Comparison of ENCODE assay signal across 11 cellular contexts in the genomic region with DNA sequence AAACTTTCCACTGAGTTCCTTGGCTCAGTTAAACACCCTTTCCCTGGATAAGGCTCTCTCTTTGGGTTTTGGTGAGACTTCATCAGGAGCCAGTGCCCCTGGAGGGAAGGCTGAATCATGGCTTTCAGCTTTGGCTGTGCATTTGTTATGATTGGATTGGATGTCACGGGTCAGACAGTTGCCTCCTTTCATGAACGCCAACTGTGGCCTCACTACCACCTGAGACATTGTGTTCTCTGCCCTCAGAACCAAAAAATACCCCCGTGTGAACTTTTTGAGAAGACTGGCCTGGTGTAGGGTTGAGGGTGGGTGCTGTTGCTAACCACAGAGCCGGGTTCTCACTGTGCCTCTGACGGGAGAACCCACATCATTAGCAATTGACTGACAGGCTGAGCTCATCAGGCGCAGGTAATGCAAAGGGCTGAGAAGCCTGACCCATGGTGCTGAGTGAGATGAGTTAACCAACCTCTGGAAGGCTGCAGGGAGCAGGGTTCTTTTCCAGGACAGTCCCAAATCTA.
A peak's percentile ranks its signal among the peaks of the same experiment; 100 is the strongest.
DNase-seq lines count a peak whose midpoint lies in the region; ATAC-seq and TF ChIP-seq lines count a peak whose summit lies in the region.
"Had no signal": no experiment of that assay in that cellular context is flagged by ENCODE, and none has a peak within 500 bp of the region (broad histone marks: within the 10 kb centered on the region; RNA-seq: fewer than 3 reads in every experiment).

No MANE protein-coding gene starts in this region.

- no peaks in the 10 kb centered on the region for H3K27me3 Mint-ChIP-seq in glutamatergic neuron (ENCODE audit: unreplicated experiment)
- no peaks in the 10 kb centered on the region for H3K27me3 Mint-ChIP-seq in osteocyte (ENCODE audit: unreplicated experiment)

- H3K27ac Mint-ChIP-seq in glutamatergic neuron (ENCODE audit: unreplicated experiment) (no peak overlapping the region), osteocyte (ENCODE audit: unreplicated experiment) (no peak overlapping the region)
- H3K27ac Mint-ChIP-seq: activated CD4-positive, alpha-beta T cell treated with anti-CD3 and anti-CD28 coated beads, Interleukin-2, amount 10 ng/mL, durations not matched to agents 24 days and 14 days had no signal

- H3K36me3 Mint-ChIP-seq in glutamatergic neuron (ENCODE audit: unreplicated experiment) (peaks cover 4% of the 10 kb centered on the region), osteocyte (ENCODE audit: unreplicated experiment) (no peaks in the 10 kb centered on the region)

- H3K4me1 Mint-ChIP-seq in glutamatergic neuron (ENCODE audit: low read depth, unreplicated experiment), result no peaks in the 10 kb centered on the region
- peaks cover 21% of the 10 kb centered on the region for H3K4me1 Mint-ChIP-seq in osteocyte (ENCODE audit: unreplicated experiment)

- DNase-seq in astrocyte of the hippocampus (ENCODE audit: low read depth, low spot score), result peak; percentile 80
- peak; percentile 48 for DNase-seq in renal cortical epithelial cell (ENCODE audit: low read depth)
- DNase-seq in glutamatergic neuron, result no peak
- DNase-seq in osteocyte (ENCODE audit: extremely low spot score, unreplicated experiment), result no peak
- DNase-seq in NCI-H2081 (lab: John Stamatoyannopoulos, UW), result no peak
- no peak for DNase-seq in NCI-H2107 treated with DMSO at 0.1 percent for 48 hours (lab: John Stamatoyannopoulos, UW; ENCODE audit: unreplicated experiment)
- DNase-seq: activated CD4-positive, alpha-beta T cell treated with anti-CD3 and anti-CD28 coated beads, Interleukin-2, amount 10 ng/mL, durations not matched to agents 24 days and 14 days; DMS153; kidney had no signal

- no peak for TF ChIP-seq CTCF in glutamatergic neuron (IDR thresholded peaks at IDR 0.05; ENCODE audit: partially characterized antibody, unreplicated experiment)
- no peak for TF ChIP-seq CTCF in osteocyte (IDR thresholded peaks at IDR 0.05)

- ATAC-seq in GM19023 (IDR thresholded peaks at IDR 0.05; ENCODE audit: unreplicated experiment), result peak; percentile 64
- peak; percentile 66 for ATAC-seq in HG03354 (IDR thresholded peaks at IDR 0.05; ENCODE audit: poor library complexity, severe bottlenecking, unreplicated experiment)

- no peaks in the 10 kb centered on the region for H3K9me3 Mint-ChIP-seq in glutamatergic neuron (ENCODE audit: unreplicated experiment)
- peaks cover 4% of the 10 kb centered on the region for H3K9me3 Mint-ChIP-seq in osteocyte (ENCODE audit: unreplicated experiment)

- no peak overlapping the region for H3K4me3 Mint-ChIP-seq in glutamatergic neuron (ENCODE audit: unreplicated experiment)
- H3K4me3 Mint-ChIP-seq in osteocyte (ENCODE audit: unreplicated experiment), result no peak overlapping the region
- H3K4me3 Mint-ChIP-seq: activated CD4-positive, alpha-beta T cell treated with anti-CD3 and anti-CD28 coated beads, Interleukin-2, amount 10 ng/mL, durations not matched to agents 24 days and 14 days had no signal

Comparison
In these comparisons a context has a peak if more than half of its experiments do, and no peak if none do; other contexts are left out.
1. DNase-seq: peak in astrocyte of the hippocampus (single experiment) and renal cortical epithelial cell (single experiment); none in glutamatergic neuron (single experiment), osteocyte (single experiment), NCI-H2081 (0 of 2) and NCI-H2107 treated with DMSO at 0.1 percent for 48 hours (single experiment).